ENCODE assay signal across 27 cellular contexts in genomic region chr4:73705721-73706120, GRCh38. TPM values are rescaled to one million over a fixed set of nuclear protein-coding genes. Genes with fewer than 3 reads are reported as not detected.
DNase-seq lines count a peak whose midpoint lies in the region; ATAC-seq and TF ChIP-seq lines count a peak whose summit lies in the region.
"Had no signal": no experiment of that assay in that cellular context is flagged by ENCODE, and none has a peak within 500 bp of the region (broad histone marks: within the 10 kb centered on the region; RNA-seq: fewer than 3 reads in every experiment).

No MANE protein-coding gene starts in this region.

- no peaks in the 10 kb centered on the region for H3K36me3 Mint-ChIP-seq in GM23338 (ENCODE audit: low read depth)
- H3K36me3 Mint-ChIP-seq: activated naive CD8-positive, alpha-beta T cell; CD8-positive, alpha-beta memory T cell; stimulated activated memory B cell treated with anti-CD40 and anti-IgM and Interleukin-4, amounts not matched to agents 10 μg/mL and 1 μg/mL and 100 μg/mL, for 72 hours had no signal

- in situ Hi-C loops in Panc1 (cut with HindIII; ENCODE audit: low pct_unique_long_range_greater_than_20kb, low sequenced_read_pairs) = no loop called here

- peaks cover 34% of the 10 kb centered on the region for H3K4me1 Mint-ChIP-seq in GM23338
- H3K4me1 Mint-ChIP-seq: CD8-positive, alpha-beta memory T cell; stimulated activated memory B cell treated with anti-CD40 and anti-IgM and Interleukin-4, amounts not matched to agents 10 μg/mL and 1 μg/mL and 100 μg/mL, for 72 hours had no signal

- H3K4me3 ChIP-seq in GM23338 (no peak overlapping the region), Panc1 (ENCODE audit: low read depth in 2 of 2, low read length in 2 of 2) (no peak overlapping the region)
- H3K4me3 ChIP-seq: heart left ventricle, left lung, mucosa of descending colon, prostate gland, thoracic aorta had no signal

- CTCF ChIA-PET in Panc1 (lab: Charles Lee) = no interaction called here

- no TSS peak for BruUV-seq in Panc1 (replicated peaks; lab: Mats Ljungman, UMichigan)

- no peaks in the 10 kb centered on the region for H3K27me3 ChIP-seq in GM23338 (ENCODE audit: insufficient read depth)
- no peaks in the 10 kb centered on the region for H3K27me3 ChIP-seq in Panc1 (ENCODE audit: control insufficient read depth, insufficient read depth, low read length)
- H3K27me3 ChIP-seq: heart left ventricle, left lung had no signal

- H3K79me2 ChIP-seq in GM23338 (replicated peaks; ENCODE audit: insufficient read depth) = no peaks in the 10 kb centered on the region

- ATAC-seq in GM23338 = no peak
- ATAC-seq in Panc1 = no peak
- ATAC-seq: activated CD8-positive, alpha-beta memory T cell treated with anti-CD3 and anti-CD28 coated beads, Interleukin-2, amount 10 ng/mL, durations not matched to agents 7 days and 5 days; mucosa of descending colon; stimulated activated memory B cell treated with anti-CD40 and anti-IgM and Interleukin-4, amounts not matched to agents 10 μg/mL and 1 μg/mL and 100 μg/mL, for 72 hours had no signal

- peaks cover 4% of the 10 kb centered on the region; the same call in 1 of the 2 replicates for H3K9me3 ChIP-seq in Panc1 (ENCODE audit: control insufficient read depth, insufficient read depth, low read depth, low read length)
- H3K9me3 ChIP-seq: heart left ventricle, left lung, mucosa of descending colon, prostate gland, thoracic aorta had no signal

- no peak for DNase-seq in GM23338 (ENCODE audit: low spot score)
- DNase-seq in Panc1 (ENCODE audit: low read depth, low spot score) = no peak
- no peak for DNase-seq in epithelial cell of prostate (ENCODE audit: low read depth, low spot score)
- DNase-seq in renal cortical epithelial cell (ENCODE audit: low read depth) = peak; percentile 85
- no peak for DNase-seq in H4 (ENCODE audit: low spot score)
- DNase-seq in amniotic stem cell (lab: John Stamatoyannopoulos, UW) = no peak
- no peak for DNase-seq in activated CD8-positive, alpha-beta memory T cell treated with anti-CD3 and anti-CD28 coated beads, Interleukin-2, amount 50 U/mL, for 4 hours
- DNase-seq in Kasumi-1 (lab: John Stamatoyannopoulos, UW) = no peak
- DNase-seq: activated CD4-positive, alpha-beta T cell treated with anti-CD3 and anti-CD28 coated beads, Interleukin-2, amount 10 ng/mL, durations not matched to agents 7 days and 5 days; activated CD8-positive, alpha-beta memory T cell treated with anti-CD3 and anti-CD28 coated beads, Interleukin-2, amount 10 ng/mL, durations not matched to agents 7 days and 5 days; CD8-positive, alpha-beta memory T cell; DMS79; heart left ventricle; KG1; left lung; mucosa of descending colon; MV-4-11; NCI-H187; NCI-H69; SIG-M5; stimulated activated CD4-positive, alpha-beta T cell treated with anti-CD3 and anti-CD28 coated beads, Interleukin-2, amount 100 ng/mL, for 24 hours had no signal

- H3K27ac ChIP-seq in GM23338 (ENCODE audit: low read depth) (peak overlapping the region; percentile 83), Panc1 (ENCODE audit: low read length) (peak overlapping the region; percentile 97), epithelial cell of prostate (peak overlapping the region; percentile 97)
- H3K27ac ChIP-seq: prostate gland had no signal

- intact Hi-C loops in Panc1 (cut with micrococcal nuclease; ENCODE audit: unreplicated experiment) = no loop called here

- H3K27me3 Mint-ChIP-seq in GM23338 (ENCODE audit: insufficient read depth, low read depth, poor library complexity) = no peaks in the 10 kb centered on the region
- H3K27me3 Mint-ChIP-seq: activated CD4-positive, alpha-beta T cell treated with anti-CD3 and anti-CD28 coated beads, Interleukin-2, amount 10 ng/mL, durations not matched to agents 7 days and 5 days; activated CD8-positive, alpha-beta memory T cell treated with anti-CD3 and anti-CD28 coated beads, Interleukin-2, amount 10 ng/mL, durations not matched to agents 7 days and 5 days had no signal

- POLR2A ChIA-PET in Panc1 (lab: Charles Lee) = no interaction called here

- TF ChIP-seq CTCF in GM23338 (conservative IDR thresholded peaks at IDR 0.05; ENCODE audit: low read depth in 2 of 2) (no peak), Panc1 (IDR thresholded peaks at IDR 0.05) (no peak)

- no peaks in the 10 kb centered on the region for H3K36me3 ChIP-seq in GM23338 (ENCODE audit: insufficient read depth)
- no peaks in the 10 kb centered on the region for H3K36me3 ChIP-seq in Panc1 (ENCODE audit: control insufficient read depth, insufficient read depth, low read length)
- H3K36me3 ChIP-seq: heart left ventricle, left lung, prostate gland, thoracic aorta had no signal

- H3K27ac Mint-ChIP-seq in GM23338 = peak overlapping the region; percentile 83
- H3K27ac Mint-ChIP-seq: activated CD4-positive, alpha-beta T cell treated with anti-CD3 and anti-CD28 coated beads, Interleukin-2, amount 10 ng/mL, durations not matched to agents 7 days and 5 days; activated CD8-positive, alpha-beta memory T cell treated with anti-CD3 and anti-CD28 coated beads, Interleukin-2, amount 10 ng/mL, durations not matched to agents 7 days and 5 days; activated naive CD8-positive, alpha-beta T cell; activated T-helper 1 cell treated with anti-CD3 and anti-CD28 coated beads, Interleukin-12 subunit alpha, Interleukin-12 subunit beta, Interleukin-2, Interleukin-4 antibody, amounts not matched to agents 30 ng/mL and 10 ng/mL and 1 ng/mL, durations not matched to agents 14 hours and 24 hours and 36 hours; CD8-positive, alpha-beta memory T cell; stimulated activated memory B cell treated with anti-CD40 and anti-IgM and Interleukin-4, amounts not matched to agents 10 μg/mL and 1 μg/mL and 100 μg/mL, for 72 hours had no signal

- H3K4me2 ChIP-seq in GM23338 = no peak overlapping the region; the same call in 1 of the 2 replicates

- no peaks in the 10 kb centered on the region for H3F3A ChIP-seq in GM23338 (replicated peaks; ENCODE audit: low read depth)

- no peak overlapping the region for H3K4me3 Mint-ChIP-seq in GM23338
- H3K4me3 Mint-ChIP-seq: activated CD4-positive, alpha-beta T cell treated with anti-CD3 and anti-CD28 coated beads, Interleukin-2, amount 10 ng/mL, durations not matched to agents 7 days and 5 days; activated CD8-positive, alpha-beta memory T cell treated with anti-CD3 and anti-CD28 coated beads, Interleukin-2, amount 10 ng/mL, durations not matched to agents 7 days and 5 days; activated naive CD8-positive, alpha-beta T cell; activated T-helper 1 cell treated with anti-CD3 and anti-CD28 coated beads, Interleukin-12 subunit alpha, Interleukin-12 subunit beta, Interleukin-2, Interleukin-4 antibody, amounts not matched to agents 30 ng/mL and 10 ng/mL and 1 ng/mL, durations not matched to agents 14 hours and 24 hours and 36 hours; CD8-positive, alpha-beta memory T cell; stimulated activated memory B cell treated with anti-CD40 and anti-IgM and Interleukin-4, amounts not matched to agents 10 μg/mL and 1 μg/mL and 100 μg/mL, for 72 hours had no signal

- peaks cover 23% of the 10 kb centered on the region for H3K9me2 ChIP-seq in GM23338 (ENCODE audit: insufficient read depth)

- H4K20me1 ChIP-seq in GM23338 (replicated peaks; ENCODE audit: insufficient read depth) = no peaks in the 10 kb centered on the region

- no peak overlapping the region for H2AFZ ChIP-seq in GM23338

- H3K4me1 ChIP-seq in GM23338 (ENCODE audit: insufficient read depth) (peaks cover 24% of the 10 kb centered on the region), Panc1 (ENCODE audit: control insufficient read depth, insufficient read depth, low read length) (peaks cover 21% of the 10 kb centered on the region)
- H3K4me1 ChIP-seq: prostate gland had no signal

- H3K9me3 Mint-ChIP-seq in GM23338 = no peaks in the 10 kb centered on the region
- H3K9me3 Mint-ChIP-seq: activated CD4-positive, alpha-beta T cell treated with anti-CD3 and anti-CD28 coated beads, Interleukin-2, amount 10 ng/mL, durations not matched to agents 7 days and 5 days; activated T-helper 1 cell treated with anti-CD3 and anti-CD28 coated beads, Interleukin-12 subunit alpha, Interleukin-12 subunit beta, Interleukin-2, Interleukin-4 antibody, amounts not matched to agents 30 ng/mL and 10 ng/mL and 1 ng/mL, durations not matched to agents 14 hours and 24 hours and 36 hours; CD8-positive, alpha-beta memory T cell; stimulated activated memory B cell treated with anti-CD40 and anti-IgM and Interleukin-4, amounts not matched to agents 10 μg/mL and 1 μg/mL and 100 μg/mL, for 72 hours had no signal

TF ChIP-seq in GM23338, 12 proteins besides CTCF, POLR2A, EP300 and RAD21 (continues in another document):
- TF ChIP-seq, protein P1, sequence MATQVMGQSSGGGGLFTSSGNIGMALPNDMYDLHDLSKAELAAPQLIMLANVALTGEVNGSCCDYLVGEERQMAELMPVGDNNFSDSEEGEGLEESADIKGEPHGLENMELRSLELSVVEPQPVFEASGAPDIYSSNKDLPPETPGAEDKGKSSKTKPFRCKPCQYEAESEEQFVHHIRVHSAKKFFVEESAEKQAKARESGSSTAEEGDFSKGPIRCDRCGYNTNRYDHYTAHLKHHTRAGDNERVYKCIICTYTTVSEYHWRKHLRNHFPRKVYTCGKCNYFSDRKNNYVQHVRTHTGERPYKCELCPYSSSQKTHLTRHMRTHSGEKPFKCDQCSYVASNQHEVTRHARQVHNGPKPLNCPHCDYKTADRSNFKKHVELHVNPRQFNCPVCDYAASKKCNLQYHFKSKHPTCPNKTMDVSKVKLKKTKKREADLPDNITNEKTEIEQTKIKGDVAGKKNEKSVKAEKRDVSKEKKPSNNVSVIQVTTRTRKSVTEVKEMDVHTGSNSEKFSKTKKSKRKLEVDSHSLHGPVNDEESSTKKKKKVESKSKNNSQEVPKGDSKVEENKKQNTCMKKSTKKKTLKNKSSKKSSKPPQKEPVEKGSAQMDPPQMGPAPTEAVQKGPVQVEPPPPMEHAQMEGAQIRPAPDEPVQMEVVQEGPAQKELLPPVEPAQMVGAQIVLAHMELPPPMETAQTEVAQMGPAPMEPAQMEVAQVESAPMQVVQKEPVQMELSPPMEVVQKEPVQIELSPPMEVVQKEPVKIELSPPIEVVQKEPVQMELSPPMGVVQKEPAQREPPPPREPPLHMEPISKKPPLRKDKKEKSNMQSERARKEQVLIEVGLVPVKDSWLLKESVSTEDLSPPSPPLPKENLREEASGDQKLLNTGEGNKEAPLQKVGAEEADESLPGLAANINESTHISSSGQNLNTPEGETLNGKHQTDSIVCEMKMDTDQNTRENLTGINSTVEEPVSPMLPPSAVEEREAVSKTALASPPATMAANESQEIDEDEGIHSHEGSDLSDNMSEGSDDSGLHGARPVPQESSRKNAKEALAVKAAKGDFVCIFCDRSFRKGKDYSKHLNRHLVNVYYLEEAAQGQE (IDR thresholded peaks at IDR 0.05; ENCODE audit: unreplicated experiment) = no peak
- no peak for TF ChIP-seq JUNB (IDR thresholded peaks at IDR 0.05; ENCODE audit: unreplicated experiment)
- no peak for TF ChIP-seq EZH2phosphoT487 (IDR thresholded peaks at IDR 0.05; ENCODE audit: unreplicated experiment)

RNA-seq across cellular contexts. Expression of gene CXCL8, which starts 34.6 kb away (rescaled TPM):
- total RNA-seq in GM23338 (2014; rRNA removed; shearing (Covaris generic)) = not detected in 2 replicates
- 0.11 and 0.12 TPM in 2 replicates for polyA plus RNA-seq in GM23338 (2016; fragmentation: Nextera tagmentation; extraction: Ambion mirVana)
- 0.82 TPM for total RNA-seq in Panc1 (2021; ENCODE audit: unreplicated experiment)
- polyA plus RNA-seq in Panc1 (2012; ENCODE audit: insufficient read length) = 1.4 TPM
- total RNA-seq in renal cortical epithelial cell = 110 and 1,468 TPM in 2 replicates
- 26.7 and 45.3 TPM in 2 replicates for total RNA-seq in H4 (2014; rRNA removed; shearing (Covaris generic))
- polyA plus RNA-seq: CD8-positive, alpha-beta memory T cell; neural cell had no signal

Comparison
In these comparisons a context has a peak if more than half of its experiments do, and no peak if none do; other contexts are left out.
1. RNA of gene CXCL8, which starts 34.6 kb away (total RNA-seq): 110 to 1,468 TPM in renal cortical epithelial cell and 26.7 to 45.3 TPM in H4; 0.82 TPM in Panc1 (single experiment) and not detected in GM23338; every median in the first group is over 10 times any median in the second.
2. Peak in every context shown above with its lines, with median percentiles within 50 percentile points of each other: H3K27ac ChIP-seq.